In genomic region chr9:76018767-76019166, GRCh38 we compare ENCODE assay signal across 1 cellular context.
TF ChIP-seq lines count a peak whose summit lies in the region.

No MANE protein-coding gene starts in this region.

TF ChIP-seq in IMR-90, 13 proteins besides CTCF, POLR2A, EP300 and RAD21:
- peak; percentile 37 for TF ChIP-seq CEBPB (IDR thresholded peaks at IDR 0.05; ENCODE audit: low read depth, low read length)
- TF ChIP-seq SMC3 (IDR thresholded peaks at IDR 0.05; ENCODE audit: low read depth, low read length), result no peak
